ENCODE assay signal across 8 cellular contexts in genomic region chrX:123860506-123860840, GRCh38. TPM values are rescaled to one million over a fixed set of nuclear protein-coding genes. Genes with fewer than 3 reads are reported as not detected.
A peak's percentile ranks its signal among the peaks of the same experiment; 100 is the strongest.
DNase-seq lines count a peak whose midpoint lies in the region; ATAC-seq and TF ChIP-seq lines count a peak whose summit lies in the region.

No MANE protein-coding gene starts in this region.

- no peaks in the 10 kb centered on the region for H3K36me3 ChIP-seq in CD8-positive, alpha-beta memory T cell (ENCODE audit: insufficient read depth, low read length)
- no peaks in the 10 kb centered on the region for H3K36me3 ChIP-seq in lower lobe of right lung
- H3K36me3 ChIP-seq in thyroid gland, result no peaks in the 10 kb centered on the region

- H3K4me1 Mint-ChIP-seq in CD8-positive, alpha-beta memory T cell, result peaks cover 16 to 31% (median 24%) of the 10 kb centered on the region in 3 donors

- H3K27me3 ChIP-seq in CD8-positive, alpha-beta memory T cell (ENCODE audit: insufficient read depth, low read length, poor library complexity, severe bottlenecking), result no peaks in the 10 kb centered on the region
- H3K27me3 ChIP-seq in lower lobe of right lung (ENCODE audit: low read depth) (no peaks in the 10 kb centered on the region), thyroid gland (no peaks in the 10 kb centered on the region)

- TF ChIP-seq POLR2A in thyroid gland (IDR thresholded peaks at IDR 0.05), result no peak

- H3K9me3 ChIP-seq in CD8-positive, alpha-beta memory T cell (ENCODE audit: low read length), result no peaks in the 10 kb centered on the region
- H3K9me3 ChIP-seq in lower lobe of right lung (no peaks in the 10 kb centered on the region), thyroid gland (no peaks in the 10 kb centered on the region)

- H3K9me3 Mint-ChIP-seq in CD8-positive, alpha-beta memory T cell, result peaks cover 0 to 2% (median 0%) of the 10 kb centered on the region in 5 donors

- peak overlapping the region; percentile 91 for H3K27ac ChIP-seq in CD8-positive, alpha-beta memory T cell (ENCODE audit: low read depth, low read length)
- peak overlapping the region; percentile 77 for H3K27ac ChIP-seq in cingulate gyrus (ENCODE audit: low read depth, low read length)
- peak overlapping the region; percentile 95 for H3K27ac ChIP-seq in lower lobe of right lung
- peak overlapping the region; percentile 92 to 94 (median 93) for H3K27ac ChIP-seq in thyroid gland

- peaks cover 7% of the 10 kb centered on the region for H3K4me1 ChIP-seq in CD8-positive, alpha-beta memory T cell (ENCODE audit: insufficient read depth, low read length)
- no peaks in the 10 kb centered on the region for H3K4me1 ChIP-seq in lower lobe of right lung
- peaks cover 0 to 4% of the 10 kb centered on the region in 2 donors for H3K4me1 ChIP-seq in thyroid gland

- H3K27ac Mint-ChIP-seq in CD8-positive, alpha-beta memory T cell, result peak overlapping the region; percentile 89 to 98 (median 96)

- CTCF ChIA-PET in CD8-positive, alpha-beta memory T cell (lab: Charles Lee), result no interaction called here

- H3K4me3 ChIP-seq in CD8-positive, alpha-beta memory T cell (ENCODE audit: low read length), result peak overlapping the region; percentile 74
- peak overlapping the region; percentile 66 for H3K4me3 ChIP-seq in lower lobe of right lung
- H3K4me3 ChIP-seq in thyroid gland (replicated peaks in 1 of 3), result peak overlapping the region in 2 of 3 donors; percentile 46 to 75

- no peak for TF ChIP-seq CTCF in lower lobe of right lung (IDR thresholded peaks at IDR 0.05)
- no peak for TF ChIP-seq CTCF in thyroid gland (IDR thresholded peaks at IDR 0.05)

- peak in 3 of 5 donors; percentile 10 to 52 (median 45) for DNase-seq in CD8-positive, alpha-beta memory T cell
- DNase-seq in OCI-M1 (lab: John Stamatoyannopoulos, UW), result peak; percentile 86
- DNase-seq in lower lobe of right lung, result no peak
- DNase-seq in thyroid gland, result no peak
- DNase-seq in AG08395 (ENCODE audit: low spot score), result no peak

- peak overlapping the region; percentile 85 to 99 (median 95) for H3K4me3 Mint-ChIP-seq in CD8-positive, alpha-beta memory T cell

- H3K27me3 Mint-ChIP-seq in CD8-positive, alpha-beta memory T cell, result peaks cover 0 to 2% of the 10 kb centered on the region in 2 donors

- intact Hi-C loops in lower lobe of right lung (cut with DNase I) (no loop called here), thyroid gland (cut with DNase I) (no loop called here)

- peak; percentile 39 for ATAC-seq in GM19023 (IDR thresholded peaks at IDR 0.05; ENCODE audit: unreplicated experiment)
- ATAC-seq in HG03103 (IDR thresholded peaks at IDR 0.05; ENCODE audit: low read depth, unreplicated experiment), result peak; percentile 36
- peak; percentile 72 to 76 for ATAC-seq in lower lobe of right lung

- POLR2A ChIA-PET in CD8-positive, alpha-beta memory T cell (lab: Charles Lee), result interaction anchor here (1.0 to 1.1 kb wide), 2 partner anchors 99 to 486 kb away, joined by 4 read pairs; partner anchors contain the start of gene SH2D1A

- peaks cover 0 to 11% (median 1%) of the 10 kb centered on the region in 3 donors for H3K36me3 Mint-ChIP-seq in CD8-positive, alpha-beta memory T cell

- WGBS in thyroid gland, 2 donors, result 1 to 5% methylated on average over 3 of the region's 3 CpGs

RNA-seq across cellular contexts. Expression of gene XIAP, which starts 0.6 kb away (rescaled TPM):
- 10 to 100 TPM; 33.0 to 34.9 TPM for total RNA-seq in CD8-positive, alpha-beta memory T cell
- 10.8 TPM for polyA plus RNA-seq in CD8-positive, alpha-beta memory T cell
- total RNA-seq in lower lobe of right lung (61.9 TPM), thyroid gland (10 to 100 TPM; 35.9 to 54.0 (median 48.8) TPM)

Comparison
In these comparisons a context has a peak if more than half of its experiments do, and no peak if none do; other contexts are left out.
1. DNase-seq: peak in CD8-positive, alpha-beta memory T cell (3 of 5) and OCI-M1 (single experiment); none in lower lobe of right lung (single experiment), thyroid gland (0 of 2) and AG08395 (single experiment).
2. Peak in every context shown above with its lines, with median percentiles within 50 percentile points of each other: H3K27ac ChIP-seq, H3K4me3 ChIP-seq and ATAC-seq.